33 cellular contexts compared by ENCODE assay signal in the genomic region with DNA sequence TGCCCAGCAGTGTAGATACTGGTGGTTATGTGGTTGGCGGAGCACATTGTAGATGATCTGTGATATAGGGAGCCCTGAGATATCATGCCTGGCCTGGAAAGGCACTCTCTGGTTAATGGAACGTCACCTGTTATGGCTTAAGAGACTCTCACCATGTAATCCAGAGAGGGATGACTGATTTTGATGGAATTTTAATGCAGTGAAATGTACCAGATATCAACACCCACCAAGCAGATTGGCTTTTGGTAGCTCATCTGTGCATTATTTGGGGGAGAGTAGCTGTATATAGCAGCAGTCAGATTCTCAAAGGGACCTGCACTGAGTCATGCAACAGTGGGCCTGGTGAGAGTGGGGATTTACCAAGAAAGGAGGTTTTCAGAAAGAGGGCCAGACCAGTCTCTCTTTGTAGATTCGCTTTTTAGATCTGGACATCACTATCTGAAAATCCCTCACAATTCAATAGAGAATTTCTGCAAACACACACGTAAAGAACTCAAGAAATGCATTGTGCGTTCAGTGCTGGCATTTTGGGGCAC. TPM values are rescaled to one million over a fixed set of nuclear protein-coding genes. Genes with fewer than 3 reads are reported as not detected.
"Had no signal": no experiment of that assay in that cellular context is flagged by ENCODE, and none has a peak within 500 bp of the region (broad histone marks: within the 10 kb centered on the region; RNA-seq: fewer than 3 reads in every experiment).

No MANE protein-coding gene starts in this region.

- H3K27me3 Mint-ChIP-seq: activated CD4-positive, alpha-beta T cell treated with anti-CD3 and anti-CD28 coated beads, Interleukin-2, amount 10 ng/mL, durations not matched to agents 24 days and 14 days; activated naive CD4-positive, alpha-beta T cell treated with anti-CD3 and anti-CD28 coated beads, Interleukin-2, amount 50 U/mL, for 24 hours; activated naive CD8-positive, alpha-beta T cell treated with anti-CD3 and anti-CD28 coated beads, Interleukin-2, amount 10 ng/mL, durations not matched to agents 7 days and 5 days had no signal

- H3K27me3 ChIP-seq: ascending aorta had no signal

- H3K36me3 ChIP-seq: ascending aorta, WERI-Rb-1 had no signal

- H3K9me3 Mint-ChIP-seq: activated CD4-positive, alpha-beta T cell treated with anti-CD3 and anti-CD28 coated beads, Interleukin-2, amount 10 ng/mL, durations not matched to agents 24 days and 14 days; activated naive CD4-positive, alpha-beta T cell treated with anti-CD3 and anti-CD28 coated beads, Interleukin-2, amount 50 U/mL, for 24 hours; activated naive CD8-positive, alpha-beta T cell treated with anti-CD3 and anti-CD28 coated beads, Interleukin-2, amount 10 ng/mL, durations not matched to agents 7 days and 5 days; activated T-cell treated with anti-CD3 and anti-CD28 coated beads, Interleukin-2, amount 50 U/mL, for 24 hours; activated T-helper 2 cell treated with anti-CD3 and anti-CD28 coated beads, Interferon-gamma antibody, Interleukin-2, Interleukin-4, amounts not matched to agents 10 μg/mL and 5 μg/mL and 100 μg/mL, durations not matched to agents 14 hours and 24 hours and 36 hours had no signal

- ATAC-seq: activated CD8-positive, alpha-beta T cell treated with anti-CD3 and anti-CD28 coated beads, Interleukin-2, amount 10 ng/mL, durations not matched to agents 7 days and 5 days had no signal

- H3K9me3 ChIP-seq: ascending aorta had no signal

- H3K4me3 ChIP-seq: ascending aorta, PC-9, SK-N-MC had no signal

- H3K27ac ChIP-seq: ascending aorta, PC-9, RWPE1, SK-N-MC, WERI-Rb-1 had no signal

- DNase-seq: activated CD4-positive, alpha-beta T cell treated with anti-CD3 and anti-CD28 coated beads, Interleukin-2, amount 10 ng/mL, durations not matched to agents 24 days and 14 days; activated CD4-positive, alpha-beta T cell treated with anti-CD3 and anti-CD28 coated beads, Interleukin-2, amount 50 U/mL, for 4 hours; activated CD8-positive, alpha-beta T cell treated with anti-CD3 and anti-CD28 coated beads, Interleukin-2, amount 10 ng/mL, durations not matched to agents 7 days and 5 days; activated gamma-delta T cell; activated naive CD4-positive, alpha-beta T cell treated with Interleukin-2 at 50 U/mL for 16 hours; activated naive CD8-positive, alpha-beta T cell treated with anti-CD3 and anti-CD28 coated beads, Interleukin-2, amount 10 ng/mL, durations not matched to agents 7 days and 5 days; activated T-cell treated with anti-CD3 and anti-CD28 coated beads, Interleukin-2, amount 50 U/mL, for 24 hours; cerebellar nuclear complex; KG1; MM.1S; NCI-H1092 treated with DMSO at 0.1 percent for 48 hours; NCI-H1417; NCI-H146; NCI-H187; NCI-H2029 treated with DMSO at 0.1 percent for 48 hours; NCI-H2107; NCI-H2171; NCI-H510A; NCI-H526 treated with DMSO at 0.1 percent for 48 hours; NCI-H774; PC-9; Right ventricle myocardium superior; T1000; WERI-Rb-1 had no signal

- H3K36me3 Mint-ChIP-seq: activated naive CD4-positive, alpha-beta T cell treated with anti-CD3 and anti-CD28 coated beads, Interleukin-2, amount 50 U/mL, for 24 hours; activated naive CD8-positive, alpha-beta T cell treated with anti-CD3 and anti-CD28 coated beads, Interleukin-2, amount 10 ng/mL, durations not matched to agents 7 days and 5 days had no signal

- H3K27ac Mint-ChIP-seq: activated CD4-positive, alpha-beta T cell treated with anti-CD3 and anti-CD28 coated beads, Interleukin-2, amount 10 ng/mL, durations not matched to agents 24 days and 14 days; activated CD8-positive, alpha-beta T cell treated with anti-CD3 and anti-CD28 coated beads, Interleukin-2, amount 10 ng/mL, durations not matched to agents 7 days and 5 days; activated naive CD4-positive, alpha-beta T cell treated with anti-CD3 and anti-CD28 coated beads, Interleukin-2, amount 50 U/mL, for 24 hours; activated naive CD8-positive, alpha-beta T cell treated with anti-CD3 and anti-CD28 coated beads, Interleukin-2, amount 10 ng/mL, durations not matched to agents 7 days and 5 days; activated T-cell treated with anti-CD3 and anti-CD28 coated beads, Interleukin-2, amount 50 U/mL, for 24 hours; activated T-helper 2 cell treated with anti-CD3 and anti-CD28 coated beads, Interferon-gamma antibody, Interleukin-2, Interleukin-4, amounts not matched to agents 10 μg/mL and 5 μg/mL and 100 μg/mL, durations not matched to agents 14 hours and 24 hours and 36 hours had no signal

- H3K4me3 Mint-ChIP-seq: activated CD4-positive, alpha-beta T cell treated with anti-CD3 and anti-CD28 coated beads, Interleukin-2, amount 10 ng/mL, durations not matched to agents 24 days and 14 days; activated CD8-positive, alpha-beta T cell treated with anti-CD3 and anti-CD28 coated beads, Interleukin-2, amount 10 ng/mL, durations not matched to agents 7 days and 5 days; activated naive CD4-positive, alpha-beta T cell treated with anti-CD3 and anti-CD28 coated beads, Interleukin-2, amount 50 U/mL, for 24 hours; activated naive CD8-positive, alpha-beta T cell treated with anti-CD3 and anti-CD28 coated beads, Interleukin-2, amount 10 ng/mL, durations not matched to agents 7 days and 5 days; activated T-cell treated with anti-CD3 and anti-CD28 coated beads, Interleukin-2, amount 50 U/mL, for 24 hours had no signal

RNA-seq across cellular contexts. Expression of a gene that starts 19.2 kb away (rescaled TPM):
- total RNA-seq: activated CD4-positive, alpha-beta T cell treated with anti-CD3 and anti-CD28 coated beads, Interleukin-2, amount 10 ng/mL, durations not matched to agents 24 days and 14 days; activated CD8-positive, alpha-beta T cell treated with anti-CD3 and anti-CD28 coated beads, Interleukin-2, amount 10 ng/mL, durations not matched to agents 7 days and 5 days; activated naive CD8-positive, alpha-beta T cell treated with anti-CD3 and anti-CD28 coated beads, Interleukin-2, amount 10 ng/mL, durations not matched to agents 7 days and 5 days; activated T-helper 2 cell treated with anti-CD3 and anti-CD28 coated beads, Interferon-gamma antibody, Interleukin-2, Interleukin-4, amounts not matched to agents 10 μg/mL and 5 μg/mL and 100 μg/mL, durations not matched to agents 14 hours and 24 hours and 36 hours; ascending aorta; cardiac septum; OCI-LY7; PC-9; Right ventricle myocardium superior; T-helper 1 cell treated with Interleukin-12 subunit alpha and Interleukin-12 subunit beta and Interleukin-4 antibody, amounts not matched to agents 30 ng/mL and 1 ng/mL, for 36 hours; T-helper 2 cell treated with Interferon-gamma antibody and Interleukin-4, amounts not matched to agents 100 ng/mL and 5 ng/mL, for 36 hours had no signal
